In genomic region chr4:27791640-27792039, GRCh38 we compare ENCODE assay signal across 23 cellular contexts.
DNase-seq lines count a peak whose midpoint lies in the region; ATAC-seq and TF ChIP-seq lines count a peak whose summit lies in the region.
"Had no signal": no experiment of that assay in that cellular context is flagged by ENCODE, and none has a peak within 500 bp of the region (broad histone marks: within the 10 kb centered on the region; RNA-seq: fewer than 3 reads in every experiment).

No MANE protein-coding gene starts in this region.

- no TSS peak for BruUV-seq in PC-3 (replicated peaks; lab: Mats Ljungman, UMichigan)

- H3K9me2 ChIP-seq in PC-3 (replicated peaks; ENCODE audit: low read length), result no peaks in the 10 kb centered on the region
- H3K9me2 ChIP-seq in SK-N-SH, result no peaks in the 10 kb centered on the region

- H3K27me3 ChIP-seq in PC-3 (ENCODE audit: low read length) (no peaks in the 10 kb centered on the region), upper lobe of right lung (no peaks in the 10 kb centered on the region), tibial nerve (no peaks in the 10 kb centered on the region), SK-N-SH (ENCODE audit: insufficient read depth) (no peaks in the 10 kb centered on the region)
- H3K27me3 ChIP-seq: gastrocnemius medialis had no signal

- H3F3A ChIP-seq in PC-3 (ENCODE audit: low read length, unreplicated experiment) (no peaks in the 10 kb centered on the region), SK-N-SH (replicated peaks; ENCODE audit: insufficient read depth) (no peaks in the 10 kb centered on the region)

- H3K36me3 ChIP-seq in PC-3 (ENCODE audit: low read depth, low read length) (no peaks in the 10 kb centered on the region), upper lobe of right lung (no peaks in the 10 kb centered on the region), tibial nerve (no peaks in the 10 kb centered on the region), SK-N-SH (replicated peaks in 1 of 2; ENCODE audit: control insufficient read depth in 1 of 2, insufficient read depth in 2 of 2, low read length in 1 of 2) (no peaks in the 10 kb centered on the region)
- H3K36me3 ChIP-seq: BLaER1 treated with 17β-estradiol and CSF1 and Interleukin-3, amounts not matched to agents 10 nM and 100 nM; gastrocnemius medialis; lower lobe of right lung had no signal

- intact Hi-C loops in PC-3 (cut with micrococcal nuclease), result loop anchor here (2.0 kb wide), 1 partner anchor 77 kb away; no protein-coding TSS in a partner anchor
- intact Hi-C loops in upper lobe of right lung (cut with DNase I), result no loop called here

- H2AFZ ChIP-seq in PC-3 (ENCODE audit: low read length) (no peak overlapping the region), SK-N-SH (ENCODE audit: low read depth) (no peak overlapping the region)

- H4K20me1 ChIP-seq in PC-3 (ENCODE audit: low read length) (no peaks in the 10 kb centered on the region), SK-N-SH (ENCODE audit: insufficient read depth) (no peaks in the 10 kb centered on the region)
- H4K20me1 ChIP-seq: BLaER1 treated with 17β-estradiol and CSF1 and Interleukin-3, amounts not matched to agents 10 nM and 100 nM had no signal

- TF ChIP-seq EP300 in tibial nerve (IDR thresholded peaks at IDR 0.05) (no peak), SK-N-SH (IDR thresholded peaks at IDR 0.05; ENCODE audit: borderline replicate concordance in 1 of 2, low read depth in 1 of 2, low read length in 1 of 2) (no peak)

- no peak for TF ChIP-seq POLR2A in tibial nerve (IDR thresholded peaks at IDR 0.05)

- H3K4me2 ChIP-seq in PC-3 (ENCODE audit: low read length) (peak overlapping the region; percentile 65; the same call in 1 of the 2 replicates), SK-N-SH (no peak overlapping the region)

- H3K4me1 ChIP-seq in PC-3 (ENCODE audit: insufficient read depth, low read length) (peaks cover 51% of the 10 kb centered on the region), upper lobe of right lung (no peaks in the 10 kb centered on the region), tibial nerve (no peaks in the 10 kb centered on the region), SK-N-SH (ENCODE audit: control insufficient read depth in 1 of 2, insufficient read depth in 2 of 2, low read depth in 1 of 2, low read length in 1 of 2) (no peaks in the 10 kb centered on the region)
- H3K4me1 ChIP-seq: gastrocnemius medialis had no signal

- CTCF ChIA-PET in PC-3 (lab: Charles Lee) (no interaction called here), SK-N-SH (lab: Yijun Ruan, JAX) (no interaction called here)

- H3K27ac ChIP-seq in PC-3 (ENCODE audit: low read length) (peak overlapping the region; percentile 69; the same call in 1 of the 2 replicates), upper lobe of right lung (no peak overlapping the region), tibial nerve (no peak overlapping the region), SK-N-SH (ENCODE audit: low read depth in 2 of 2, low read length in 1 of 2) (no peak overlapping the region)
- H3K27ac ChIP-seq: gastrocnemius medialis, lower lobe of right lung, skin epidermis had no signal

- H3K9ac ChIP-seq in PC-3 (ENCODE audit: low read length), result no peak overlapping the region
- no peak overlapping the region for H3K9ac ChIP-seq in SK-N-SH

- DNase-seq in HS-5 (ENCODE audit: low read depth), result peak; percentile 37
- DNase-seq in PC-3, result peak; percentile 80
- peak; percentile 43 for DNase-seq in fibroblast of pulmonary artery (ENCODE audit: low read depth)
- DNase-seq in upper lobe of right lung, result no peak
- DNase-seq in NCI-H69 (lab: John Stamatoyannopoulos, UW), result no peak
- no peak for DNase-seq in tibial nerve (ENCODE audit: low spot score in 2 of 2)
- no peak for DNase-seq in SK-N-SH
- DNase-seq: activated CD4-positive, alpha-beta T cell treated with anti-CD3 and anti-CD28 coated beads, Interleukin-2, amount 10 ng/mL, durations not matched to agents 24 days and 14 days; activated gamma-delta T cell treated with Interleukin-2 at 50 U/mL for 16 hours; amygdala; gastrocnemius medialis; H9; Karpas-422; lower lobe of right lung; naive thymus-derived CD4-positive, alpha-beta T cell; NCI-H1694; NCI-H345; SHP77; stimulated activated CD4-positive, alpha-beta T cell treated with anti-CD3 and anti-CD28 coated beads, Interleukin-4, amount 100 ng/mL, for 4 hours; stimulated activated CD8-positive, alpha-beta memory T cell treated with anti-CD3 and anti-CD28 coated beads, Interleukin-4, amount 100 ng/mL, for 48 hours; T-helper 9 cell had no signal

- peak; percentile 80 for ATAC-seq in PC-3
- ATAC-seq in upper lobe of right lung, result peak; percentile 31
- ATAC-seq: gastrocnemius medialis; naive thymus-derived CD4-positive, alpha-beta T cell had no signal

- no peak for TF ChIP-seq RAD21 in SK-N-SH (IDR thresholded peaks at IDR 0.05; ENCODE audit: low read length)

- H3K9me3 ChIP-seq in PC-3 (ENCODE audit: low read length), result no peaks in the 10 kb centered on the region
- no peaks in the 10 kb centered on the region for H3K9me3 ChIP-seq in upper lobe of right lung
- H3K9me3 ChIP-seq in tibial nerve, result no peaks in the 10 kb centered on the region
- H3K9me3 ChIP-seq in SK-N-SH, result no peaks in the 10 kb centered on the region
- H3K9me3 ChIP-seq: BLaER1 treated with 17β-estradiol and CSF1 and Interleukin-3, amounts not matched to agents 10 nM and 100 nM; gastrocnemius medialis; lower lobe of right lung had no signal

- 74 to 88% methylated on average over 4 of the region's 4 CpGs for WGBS in tibial nerve, 2 donors
- 10% methylated on average over 4 of the region's 4 CpGs for WGBS in SK-N-SH (ENCODE audit: low lambda C conversion rate)

- POLR2A ChIA-PET in PC-3 (lab: Charles Lee; ENCODE audit: unreplicated experiment), result no interaction called here
- POLR2A ChIA-PET in SK-N-SH (lab: Yijun Ruan, JAX), result no interaction called here

- no peak for TF ChIP-seq CTCF in PC-3 (conservative IDR thresholded peaks at IDR 0.05; ENCODE audit: low read depth, low read length)
- TF ChIP-seq CTCF in fibroblast of pulmonary artery (IDR thresholded peaks at IDR 0.05; ENCODE audit: low read length, missing control alignments), result no peak
- TF ChIP-seq CTCF in upper lobe of right lung (IDR thresholded peaks at IDR 0.05), result no peak
- no peak for TF ChIP-seq CTCF in tibial nerve (IDR thresholded peaks at IDR 0.05)
- no peak for TF ChIP-seq CTCF in SK-N-SH (IDR thresholded peaks at IDR 0.05)

- H3K4me3 ChIP-seq in PC-3 (ENCODE audit: low read length) (no peak overlapping the region; the same call in 1 of the 2 replicates), fibroblast of pulmonary artery (replicated peaks; ENCODE audit: low read depth, low read length) (no peak overlapping the region), upper lobe of right lung (no peak overlapping the region), tibial nerve (no peak overlapping the region), SK-N-SH (ENCODE audit: low read depth in 2 of 2, low read length in 1 of 2) (no peak overlapping the region)
- H3K4me3 ChIP-seq: BLaER1 treated with 17β-estradiol and CSF1 and Interleukin-3, amounts not matched to agents 10 nM and 100 nM; gastrocnemius medialis; lower lobe of right lung; skin epidermis had no signal

- no peaks in the 10 kb centered on the region for H3K79me2 ChIP-seq in PC-3 (ENCODE audit: low read length)
- H3K79me2 ChIP-seq in SK-N-SH (ENCODE audit: insufficient read depth), result no peaks in the 10 kb centered on the region

TF ChIP-seq in SK-N-SH, 30 proteins besides CTCF, POLR2A, EP300 and RAD21:
- TF ChIP-seq NRF1 (IDR thresholded peaks at IDR 0.05; ENCODE audit: low read depth, low read length), result no peak
- no peak for TF ChIP-seq MXI1 (IDR thresholded peaks at IDR 0.05; ENCODE audit: low read depth, low read length)

Comparison
In these comparisons a context has a peak if more than half of its experiments do, and no peak if none do; other contexts are left out.
1. DNase-seq: peak in HS-5 (single experiment), PC-3 (single experiment) and fibroblast of pulmonary artery (single experiment); none in upper lobe of right lung (single experiment), NCI-H69 (single experiment), tibial nerve (0 of 2) and SK-N-SH (single experiment).